8 cellular contexts compared by ENCODE assay signal in the genomic region with DNA sequence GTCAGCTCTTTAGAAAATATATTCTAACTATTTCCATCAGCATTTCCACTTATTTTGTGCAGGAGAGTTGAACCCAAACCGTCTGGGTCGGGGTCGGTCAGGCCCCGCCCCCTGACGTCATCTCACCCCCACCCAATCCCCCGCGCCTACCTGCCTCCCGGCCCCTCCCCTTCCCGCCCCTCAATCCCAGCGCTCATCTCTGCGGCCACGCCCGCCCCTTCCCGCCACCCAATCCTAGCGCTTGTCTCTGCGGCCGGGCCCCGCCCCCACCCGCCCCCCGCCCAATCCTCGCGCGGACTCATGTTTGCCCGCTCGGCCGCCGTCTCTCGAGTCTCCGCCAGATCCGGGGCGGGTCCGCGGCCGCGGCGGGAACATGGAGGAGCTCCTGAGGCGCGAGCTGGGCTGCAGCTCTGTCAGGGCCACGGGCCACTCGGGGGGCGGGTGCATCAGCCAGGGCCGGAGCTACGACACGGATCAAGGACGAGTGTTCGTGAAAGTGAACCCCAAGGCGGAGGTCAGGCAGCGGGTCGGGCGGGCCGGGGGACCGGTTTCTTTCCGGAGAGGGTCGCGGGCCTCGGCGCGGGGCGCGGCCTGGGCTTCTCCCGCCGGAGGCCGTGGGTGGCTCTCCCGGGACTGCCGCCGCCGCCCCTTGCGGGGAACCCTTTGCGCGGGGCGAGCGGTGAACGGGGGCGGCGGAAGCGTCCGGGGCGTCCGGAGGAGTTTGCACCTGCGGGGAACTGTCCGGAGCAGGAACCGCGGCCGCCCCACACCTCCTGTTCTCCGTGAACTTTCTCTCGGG. TPM values are rescaled to one million over a fixed set of nuclear protein-coding genes. Genes with fewer than 3 reads are reported as not detected.
A peak's percentile ranks its signal among the peaks of the same experiment; 100 is the strongest.
DNase-seq lines count a peak whose midpoint lies in the region; ATAC-seq lines count a peak whose summit lies in the region.

A gene with protein sequence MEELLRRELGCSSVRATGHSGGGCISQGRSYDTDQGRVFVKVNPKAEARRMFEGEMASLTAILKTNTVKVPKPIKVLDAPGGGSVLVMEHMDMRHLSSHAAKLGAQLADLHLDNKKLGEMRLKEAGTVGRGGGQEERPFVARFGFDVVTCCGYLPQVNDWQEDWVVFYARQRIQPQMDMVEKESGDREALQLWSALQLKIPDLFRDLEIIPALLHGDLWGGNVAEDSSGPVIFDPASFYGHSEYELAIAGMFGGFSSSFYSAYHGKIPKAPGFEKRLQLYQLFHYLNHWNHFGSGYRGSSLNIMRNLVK (plus strand): TSS at position 324 of the 799 bp plus-strand sequence. CDS start 50 bp downstream, at position 374.

- DNase-seq in A172 (ENCODE audit: low spot score) (peak; percentile 81), NCI-H446 (lab: John Stamatoyannopoulos, UW) (peak; percentile 88 to 97), islet precursor cell (peak; percentile 99)
- peak; percentile 84 for DNase-seq in central memory CD4-positive, alpha-beta T cell
- DNase-seq in stimulated activated CD4-positive, alpha-beta T cell treated with anti-CD3 and anti-CD28 coated beads, Interleukin-12 subunit alpha, Interleukin-12 subunit beta, amount 100 ng/mL, for 24 hours (ENCODE audit: low read depth in 2 of 2), result peak; percentile 89 to 95

- peak; percentile 80 for ATAC-seq in GM18868 (IDR thresholded peaks at IDR 0.05; ENCODE audit: unreplicated experiment)
- ATAC-seq in HG03175 (IDR thresholded peaks at IDR 0.05; ENCODE audit: unreplicated experiment), result peak; percentile 76
- ATAC-seq in activated CD4-positive, CD25-positive, alpha-beta regulatory T cell treated with anti-CD3 and anti-CD28 coated beads, Interleukin-2, amount 50 U/mL, for 24 hours, result peak; percentile 89 to 96

RNA-seq across cellular contexts. Expression of the gene that starts here (rescaled TPM):
- total RNA-seq in A172 (2014; rRNA removed; shearing (Covaris generic)), result 50.0 and 54.4 TPM in 2 replicates

Comparison
In these comparisons a context has a peak if more than half of its experiments do, and no peak if none do; other contexts are left out.
1. Peak in every context shown above with its lines: DNase-seq and ATAC-seq.